In genomic region chr6:77450924-77451323, GRCh38 we compare ENCODE assay signal across 19 cellular contexts. TPM values are rescaled to one million over a fixed set of nuclear protein-coding genes. Genes with fewer than 3 reads are reported as not detected.
A peak's percentile ranks its signal among the peaks of the same experiment; 100 is the strongest.
DNase-seq lines count a peak whose midpoint lies in the region; ATAC-seq and TF ChIP-seq lines count a peak whose summit lies in the region.
"Had no signal": no experiment of that assay in that cellular context is flagged by ENCODE, and none has a peak within 500 bp of the region (broad histone marks: within the 10 kb centered on the region; RNA-seq: fewer than 3 reads in every experiment).

No MANE protein-coding gene starts in this region.

- intact Hi-C loops in heart left ventricle (cut with DNase I), result loop anchor here in 7 of 10 donors (10.0 kb wide), 7 partner anchors 106 to 1516 kb away; no protein-coding TSS in a partner anchor
- intact Hi-C loops in left ventricle myocardium superior (cut with micrococcal nuclease), result no loop called here

- TF ChIP-seq CTCF in heart left ventricle (IDR thresholded peaks at IDR 0.05), result peak in 8 of 12 donors; percentile 15 to 43 (median 32)
- TF ChIP-seq CTCF in VCaP (conservative IDR thresholded peaks at IDR 0.05), result peak; percentile 25; the same call in 1 of the 2 replicates
- no peak for TF ChIP-seq CTCF in nephron progenitor cell (IDR thresholded peaks at IDR 0.05)
- TF ChIP-seq CTCF in Peyer's patch (IDR thresholded peaks at IDR 0.05), result no peak

- H3K4me1 ChIP-seq in heart left ventricle, result no peaks in the 10 kb centered on the region
- H3K4me1 ChIP-seq in Peyer's patch, result no peaks in the 10 kb centered on the region
- H3K4me1 ChIP-seq: stomach had no signal

- no peaks in the 10 kb centered on the region for H3K27me3 ChIP-seq in heart left ventricle
- H3K27me3 ChIP-seq in Peyer's patch, result no peaks in the 10 kb centered on the region
- H3K27me3 ChIP-seq: neutrophil, stomach had no signal

- H3K4me1 Mint-ChIP-seq in nephron progenitor cell, result no peaks in the 10 kb centered on the region

- H3K4me3 Mint-ChIP-seq in nephron progenitor cell, result no peak overlapping the region
- H3K4me3 Mint-ChIP-seq: brain had no signal

- ATAC-seq in heart left ventricle (no peak), left ventricle myocardium superior (no peak)

- TF ChIP-seq POLR2A in heart left ventricle (IDR thresholded peaks at IDR 0.05) (no peak), Peyer's patch (IDR thresholded peaks at IDR 0.05) (no peak)

- no peak overlapping the region for H3K4me3 ChIP-seq in heart left ventricle
- H3K4me3 ChIP-seq in Peyer's patch, result no peak overlapping the region
- H3K4me3 ChIP-seq: stomach had no signal

- no peaks in the 10 kb centered on the region for H3K9me3 Mint-ChIP-seq in nephron progenitor cell
- H3K9me3 Mint-ChIP-seq: brain had no signal

- no peak overlapping the region for H3K27ac Mint-ChIP-seq in nephron progenitor cell
- H3K27ac Mint-ChIP-seq: brain had no signal

- H3K36me3 Mint-ChIP-seq in nephron progenitor cell (ENCODE audit: low read depth), result no peaks in the 10 kb centered on the region
- H3K36me3 Mint-ChIP-seq: brain had no signal

- H3K27ac ChIP-seq in heart left ventricle, result no peak overlapping the region
- no peak overlapping the region for H3K27ac ChIP-seq in VCaP
- H3K27ac ChIP-seq in Peyer's patch, result no peak overlapping the region
- H3K27ac ChIP-seq: neutrophil, stomach had no signal

- H3K9me3 ChIP-seq in heart left ventricle (no peaks in the 10 kb centered on the region), Peyer's patch (no peaks in the 10 kb centered on the region)
- H3K9me3 ChIP-seq: neutrophil, stomach had no signal

- H3K27me3 Mint-ChIP-seq in nephron progenitor cell (ENCODE audit: low read depth, poor library complexity), result no peaks in the 10 kb centered on the region
- H3K27me3 Mint-ChIP-seq: brain had no signal

- DNase-seq in heart left ventricle (no peak), left ventricle myocardium superior (no peak), fibroblast of peridontal ligament (ENCODE audit: extremely low read depth) (peak; percentile 62), nephron progenitor cell (no peak), Peyer's patch (no peak), HuH-7 (ENCODE audit: low spot score) (no peak)
- DNase-seq in activated CD4-positive, alpha-beta T cell treated with anti-CD3 and anti-CD28 coated beads for 1 hour, result no peak
- DNase-seq: activated effector memory CD4-positive, alpha-beta T cell treated with anti-CD3 and anti-CD28 coated beads, Interleukin-2, amount 50 U/mL, for 16 hours; DMS 273 treated with DMSO at 0.1 percent for 48 hours; erythroblast; H7; mesendoderm; NCI-H1930; NCI-H69; small intestine; stomach had no signal

- no peaks in the 10 kb centered on the region for H3K36me3 ChIP-seq in heart left ventricle
- no peaks in the 10 kb centered on the region for H3K36me3 ChIP-seq in Peyer's patch
- H3K36me3 ChIP-seq: neutrophil, stomach had no signal

RNA-seq across cellular contexts. Expression of gene HTR1B, which starts 12.4 kb away (rescaled TPM):
- total RNA-seq in heart left ventricle (under 1 TPM in 1 of 9 donors, not detected in 8; 0.10 TPM), left ventricle myocardium superior (not detected), Peyer's patch (under 1 TPM in 1 of 4 donors, not detected in 3; 0.54 TPM)
- polyA plus RNA-seq in heart left ventricle, result under 1 TPM in 1 of 2 donors, not detected in 1; 0.03 TPM

Comparison
In these comparisons a context has a peak if more than half of its experiments do, and no peak if none do; other contexts are left out.
1. CTCF ChIP-seq: peak in heart left ventricle (8 of 12) and VCaP (single experiment); none in nephron progenitor cell (single experiment) and Peyer's patch (0 of 6).